37 cellular contexts compared by ENCODE assay signal in the genomic region with DNA sequence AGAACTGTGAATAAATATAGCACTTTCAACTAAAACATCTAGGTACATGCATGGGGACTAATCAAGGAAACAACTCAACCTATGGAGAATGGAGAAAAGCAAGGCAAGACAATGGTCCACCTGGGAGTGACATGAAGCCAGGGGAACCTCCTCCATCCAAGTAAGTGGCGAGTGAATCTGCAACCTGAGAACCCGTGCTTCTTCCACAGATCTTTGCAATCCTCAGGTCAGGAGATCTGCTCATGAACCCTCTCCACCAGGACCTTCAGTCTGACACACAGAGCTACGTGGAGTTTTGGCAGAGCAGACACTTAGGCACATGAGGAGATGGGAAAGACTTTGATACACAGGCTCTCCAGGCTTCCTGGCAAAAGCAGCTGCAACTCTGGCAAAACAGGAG. TPM values are rescaled to one million over a fixed set of nuclear protein-coding genes. Genes with fewer than 3 reads are reported as not detected.
"Had no signal": no experiment of that assay in that cellular context is flagged by ENCODE, and none has a peak within 500 bp of the region (broad histone marks: within the 10 kb centered on the region; RNA-seq: fewer than 3 reads in every experiment).

No MANE protein-coding gene starts in this region.

- H3K4me3 ChIP-seq: adrenal gland, body of pancreas, breast epithelium had no signal

- DNase-seq: activated B cell treated with CpG ODN at 0.5 μM for 24 hours; activated CD4-positive, alpha-beta memory T cell treated with anti-CD3 and anti-CD28 coated beads for 36 hours; activated CD4-positive, alpha-beta T cell treated with anti-CD3 and anti-CD28 coated beads for 4 hours; activated CD4-positive, alpha-beta T cell treated with anti-CD3 and anti-CD28 coated beads, Interleukin-2, amount 10 ng/mL, durations not matched to agents 24 days and 14 days; activated CD4-positive, alpha-beta T cell treated with anti-CD3 and anti-CD28 coated beads, Interleukin-2, amount 50 U/mL, for 1 hour; activated CD4-positive, alpha-beta T cell treated with anti-CD3 and anti-CD28 coated beads, Interleukin-2, amount 50 U/mL, for 4 hours; activated CD4-positive, CD25-positive, alpha-beta regulatory T cell treated with anti-CD3 and anti-CD28 coated beads, Interleukin-2, amount 50 U/mL, for 72 hours; activated CD8-positive, alpha-beta memory T cell treated with anti-CD3 and anti-CD28 coated beads, Interleukin-2, amount 50 U/mL, for 4 hours; activated CD8-positive, alpha-beta T cell treated with anti-CD3 and anti-CD28 coated beads for 36 hours; activated effector memory CD4-positive, alpha-beta T cell treated with anti-CD3 and anti-CD28 coated beads, Interleukin-2, amount 50 U/mL, for 16 hours; activated gamma-delta T cell treated with Interleukin-2 at 50 U/mL for 16 hours; activated naive CD4-positive, alpha-beta T cell; activated naive CD4-positive, alpha-beta T cell treated with anti-CD3 and anti-CD28 coated beads for 36 hours; activated naive CD4-positive, alpha-beta T cell treated with anti-CD3 and anti-CD28 coated beads, Interleukin-2, amount 50 U/mL, for 16 hours; activated naive CD8-positive, alpha-beta T cell treated with anti-CD3 and anti-CD28 coated beads for 36 hours; activated T-cell treated with anti-CD3 and anti-CD28 coated beads for 4 hours; activated T-cell treated with anti-CD3 and anti-CD28 coated beads, Interleukin-2, amount 50 U/mL, for 1 hour; activated T-cell treated with anti-CD3 and anti-CD28 coated beads, Interleukin-2, amount 50 U/mL, for 4 hours; activated T-cell treated with anti-CD3 and anti-CD28 coated beads, Interleukin-2, amount 50 U/mL, for 72 hours; adrenal gland; amniotic stem cell; aorta; body of pancreas; brain microvascular endothelial cell; central memory CD4-positive, alpha-beta T cell; T-helper 1 cell; T-helper 2 cell; T-helper 9 cell had no signal

- H3K9me3 ChIP-seq: adrenal gland, body of pancreas, breast epithelium had no signal

- H3K4me1 Mint-ChIP-seq: activated CD4-positive, alpha-beta T cell treated with anti-CD3 and anti-CD28 coated beads, Interleukin-2, amount 10 ng/mL, durations not matched to agents 24 days and 14 days; activated naive CD8-positive, alpha-beta T cell treated with anti-CD3 and anti-CD28 coated beads for 36 hours; activated T-helper 17 cell treated with anti-CD3 and anti-CD28 coated beads, Interleukin-2, amount 50 U/mL, for 72 hours had no signal

- H3K4me1 ChIP-seq: adrenal gland, body of pancreas, breast epithelium had no signal

- H3K27me3 ChIP-seq: adrenal gland, body of pancreas, brain microvascular endothelial cell, breast epithelium had no signal

- H3K4me3 Mint-ChIP-seq: activated B cell treated with CpG ODN at 0.5 μM for 24 hours; activated CD4-positive, alpha-beta memory T cell treated with anti-CD3 and anti-CD28 coated beads for 36 hours; activated CD4-positive, alpha-beta T cell treated with anti-CD3 and anti-CD28 coated beads, Interleukin-2, amount 10 ng/mL, durations not matched to agents 24 days and 14 days; activated CD8-positive, alpha-beta T cell treated with anti-CD3 and anti-CD28 coated beads for 36 hours; activated naive CD4-positive, alpha-beta T cell treated with anti-CD3 and anti-CD28 coated beads for 36 hours; activated naive CD8-positive, alpha-beta T cell treated with anti-CD3 and anti-CD28 coated beads for 36 hours; activated T-cell treated with anti-CD3 and anti-CD28 coated beads, Interleukin-2, amount 50 U/mL, for 4 hours; activated T-cell treated with anti-CD3 and anti-CD28 coated beads, Interleukin-2, amount 50 U/mL, for 72 hours; activated T-helper 1 cell treated with anti-CD3 and anti-CD28 coated beads, Interleukin-12 subunit alpha, Interleukin-12 subunit beta, Interleukin-2, Interleukin-4 antibody, amounts not matched to agents 30 ng/mL and 10 ng/mL and 1 ng/mL, durations not matched to agents 14 hours and 24 hours and 36 hours; activated T-helper 17 cell treated with anti-CD3 and anti-CD28 coated beads, Interleukin-2, amount 50 U/mL, for 72 hours; T-helper 1 cell treated with Interleukin-12 subunit alpha and Interleukin-12 subunit beta and Interleukin-4 antibody, amounts not matched to agents 30 μg/mL and 1 μg/mL, for 36 hours; T-helper 2 cell treated with Interferon-gamma antibody and Interleukin-4, amounts not matched to agents 5 μg/mL and 100 μg/mL, for 36 hours had no signal

- H3K27me3 Mint-ChIP-seq: activated B cell treated with CpG ODN at 0.5 μM for 24 hours; activated CD4-positive, alpha-beta memory T cell treated with anti-CD3 and anti-CD28 coated beads for 36 hours; activated CD4-positive, alpha-beta T cell treated with anti-CD3 and anti-CD28 coated beads, Interleukin-2, amount 10 ng/mL, durations not matched to agents 24 days and 14 days; activated CD8-positive, alpha-beta T cell treated with anti-CD3 and anti-CD28 coated beads for 36 hours; activated naive CD8-positive, alpha-beta T cell treated with anti-CD3 and anti-CD28 coated beads for 36 hours; activated T-helper 17 cell treated with anti-CD3 and anti-CD28 coated beads, Interleukin-2, amount 50 U/mL, for 72 hours had no signal

- H3K27ac Mint-ChIP-seq: activated B cell treated with CpG ODN at 0.5 μM for 24 hours; activated CD4-positive, alpha-beta memory T cell treated with anti-CD3 and anti-CD28 coated beads for 36 hours; activated CD4-positive, alpha-beta T cell treated with anti-CD3 and anti-CD28 coated beads, Interleukin-2, amount 10 ng/mL, durations not matched to agents 24 days and 14 days; activated CD8-positive, alpha-beta T cell treated with anti-CD3 and anti-CD28 coated beads for 36 hours; activated naive CD4-positive, alpha-beta T cell treated with anti-CD3 and anti-CD28 coated beads for 36 hours; activated naive CD4-positive, alpha-beta T cell treated with anti-CD3 and anti-CD28 coated beads, Interleukin-2, amount 50 U/mL, for 72 hours; activated naive CD8-positive, alpha-beta T cell treated with anti-CD3 and anti-CD28 coated beads for 36 hours; activated T-cell treated with anti-CD3 and anti-CD28 coated beads, Interleukin-2, amount 50 U/mL, for 72 hours; activated T-helper 1 cell treated with anti-CD3 and anti-CD28 coated beads, Interleukin-12 subunit alpha, Interleukin-12 subunit beta, Interleukin-2, Interleukin-4 antibody, amounts not matched to agents 30 ng/mL and 10 ng/mL and 1 ng/mL, durations not matched to agents 14 hours and 24 hours and 36 hours; activated T-helper 17 cell treated with anti-CD3 and anti-CD28 coated beads, Interleukin-2, amount 50 U/mL, for 72 hours; T-helper 1 cell treated with Interleukin-12 subunit alpha and Interleukin-12 subunit beta and Interleukin-4 antibody, amounts not matched to agents 30 μg/mL and 1 μg/mL, for 36 hours; T-helper 2 cell treated with Interferon-gamma antibody and Interleukin-4, amounts not matched to agents 5 μg/mL and 100 μg/mL, for 36 hours had no signal

- H3K36me3 ChIP-seq: adrenal gland, brain microvascular endothelial cell, breast epithelium had no signal

- ATAC-seq: activated CD8-positive, alpha-beta T cell treated with anti-CD3 and anti-CD28 coated beads for 36 hours; activated naive CD4-positive, alpha-beta T cell treated with anti-CD3 and anti-CD28 coated beads, Interleukin-2, amount 50 U/mL, for 72 hours; activated T-cell treated with anti-CD3 and anti-CD28 coated beads, Interleukin-2, amount 50 U/mL, for 4 hours; activated T-cell treated with anti-CD3 and anti-CD28 coated beads, Interleukin-2, amount 50 U/mL, for 72 hours; activated T-helper 17 cell treated with anti-CD3 and anti-CD28 coated beads, Interleukin-2, amount 50 U/mL, for 72 hours; body of pancreas had no signal

- H3K27ac ChIP-seq: adrenal gland, body of pancreas, brain microvascular endothelial cell, breast epithelium, VCaP had no signal

RNA-seq across cellular contexts. Expression of a gene that starts 58.8 kb away (rescaled TPM):
- total RNA-seq: activated CD4-positive, alpha-beta memory T cell treated with anti-CD3 and anti-CD28 coated beads for 36 hours; activated CD4-positive, alpha-beta T cell treated with anti-CD3 and anti-CD28 coated beads, Interleukin-2, amount 10 ng/mL, durations not matched to agents 24 days and 14 days; activated CD8-positive, alpha-beta memory T cell treated with anti-CD3 and anti-CD28 coated beads for 36 hours; activated CD8-positive, alpha-beta T cell treated with anti-CD3 and anti-CD28 coated beads for 36 hours; activated naive CD4-positive, alpha-beta T cell treated with anti-CD3 and anti-CD28 coated beads for 36 hours; activated naive CD4-positive, alpha-beta T cell treated with anti-CD3 and anti-CD28 coated beads, Interleukin-2, amount 50 U/mL, for 72 hours; activated naive CD8-positive, alpha-beta T cell treated with anti-CD3 and anti-CD28 coated beads for 36 hours; activated T-cell treated with anti-CD3 and anti-CD28 coated beads, Interleukin-2, amount 50 U/mL, for 72 hours; activated T-helper 1 cell treated with anti-CD3 and anti-CD28 coated beads, Interleukin-12 subunit alpha, Interleukin-12 subunit beta, Interleukin-2, Interleukin-4 antibody, amounts not matched to agents 30 ng/mL and 10 ng/mL and 1 ng/mL, durations not matched to agents 14 hours and 24 hours and 36 hours; activated T-helper 17 cell treated with anti-CD3 and anti-CD28 coated beads, Interleukin-2, amount 50 U/mL, for 72 hours; astrocyte; body of pancreas had no signal
- polyA plus RNA-seq: aorta had no signal
